ENCODE assay signal across 17 cellular contexts in genomic region chr20:46434597-46434996, GRCh38.
"Had no signal": no experiment of that assay in that cellular context is flagged by ENCODE, and none has a peak within 500 bp of the region (broad histone marks: within the 10 kb centered on the region; RNA-seq: fewer than 3 reads in every experiment).

No MANE protein-coding gene starts in this region.

- H3K27me3 ChIP-seq: ovary had no signal

- H3K36me3 ChIP-seq: gastrocnemius medialis, heart right ventricle, left ventricle myocardium inferior, lower lobe of right lung, ovary had no signal

- DNase-seq: effector memory CD4-positive, alpha-beta T cell; gastrocnemius medialis; heart right ventricle; immature natural killer cell; kidney; left cardiac atrium; left ventricle myocardium inferior; lower lobe of right lung; natural killer cell; ovary; right cardiac atrium; stimulated activated CD4-positive, alpha-beta T cell treated with anti-CD3 and anti-CD28 coated beads, Interleukin-2, amount 100 ng/mL, for 48 hours; stimulated activated naive CD4-positive, alpha-beta T cell treated with Interleukin-2 at 50 U/mL for 16 hours; trophoblast cell had no signal

- ATAC-seq: esophagus mucosa, gastrocnemius medialis, heart right ventricle, left cardiac atrium, lower lobe of right lung, natural killer cell, right cardiac atrium had no signal

- FAIRE-seq: endometrium, kidney had no signal

- H3K4me3 ChIP-seq: gastrocnemius medialis, heart right ventricle, left ventricle myocardium inferior, lower lobe of right lung, ovary, smooth muscle cell had no signal
